1 cellular context compared by ENCODE assay signal in the genomic region with DNA sequence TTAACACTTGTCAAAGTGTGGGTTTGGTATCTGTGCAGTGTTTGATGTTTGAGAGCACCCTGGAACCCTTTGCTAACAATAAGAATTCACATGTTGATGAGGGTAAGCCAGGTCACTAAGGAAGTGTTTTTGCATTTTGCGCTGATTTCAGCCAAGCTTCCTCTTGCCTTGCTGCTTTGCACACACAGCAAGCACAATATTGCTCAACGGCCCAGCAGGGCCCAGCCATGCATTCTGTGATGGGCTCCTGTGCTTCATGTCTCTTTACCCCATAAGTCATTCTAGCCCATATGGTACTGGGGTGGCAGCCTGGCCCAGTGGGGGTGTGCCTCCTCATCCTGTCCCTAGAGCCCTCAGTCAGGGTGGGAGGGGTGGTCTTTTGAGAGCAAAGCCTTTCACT.
TF ChIP-seq lines count a peak whose summit lies in the region.

No MANE protein-coding gene starts in this region.

TF ChIP-seq in SK-N-SH, 30 proteins besides CTCF, POLR2A, EP300 and RAD21 (continued from another document):
- TF ChIP-seq REST (IDR thresholded peaks at IDR 0.05; ENCODE audit: low read depth, low read length) (no peak), SIN3A (IDR thresholded peaks at IDR 0.05; ENCODE audit: borderline replicate concordance, low read depth, low read length) (no peak), CHD2 (IDR thresholded peaks at IDR 0.05; ENCODE audit: low read length, partially characterized antibody) (no peak), FOXM1 (IDR thresholded peaks at IDR 0.05; ENCODE audit: low read depth) (no peak), RXRA (IDR thresholded peaks at IDR 0.05; ENCODE audit: borderline replicate concordance, low read depth) (no peak), TAF1 (IDR thresholded peaks at IDR 0.05; ENCODE audit: borderline replicate concordance, low read depth, low read length) (no peak), RCOR1 (IDR thresholded peaks at IDR 0.05; ENCODE audit: low read length) (no peak), POLR2AphosphoS5 (IDR thresholded peaks at IDR 0.05; ENCODE audit: low read depth, low read length) (no peak), NFIC (IDR thresholded peaks at IDR 0.05; ENCODE audit: borderline replicate concordance) (no peak)
TF ChIP-seq in SK-N-SH: peak in this region for 0.
